Comparison of ENCODE assay signal across 12 cellular contexts in genomic region chr5:154513669-154514084, GRCh38. TPM values are rescaled to one million over a fixed set of nuclear protein-coding genes. Genes with fewer than 3 reads are reported as not detected.
A peak's percentile ranks its signal among the peaks of the same experiment; 100 is the strongest.
DNase-seq lines count a peak whose midpoint lies in the region; ATAC-seq and TF ChIP-seq lines count a peak whose summit lies in the region.
"Had no signal": no experiment of that assay in that cellular context is flagged by ENCODE, and none has a peak within 500 bp of the region (broad histone marks: within the 10 kb centered on the region; RNA-seq: fewer than 3 reads in every experiment).

No MANE protein-coding gene starts in this region.

- no peak overlapping the region for H2BK15ac ChIP-seq in mesendoderm (replicated peaks; ENCODE audit: low read depth)

- in situ Hi-C loops in astrocyte of the spinal cord (cut with HindIII; ENCODE audit: low sequenced_read_pairs): no loop called here

- H4K5ac ChIP-seq in mesendoderm (ENCODE audit: low read length): no peak overlapping the region

- peaks cover 0 to 9% (median 0%) of the 10 kb centered on the region in 11 experiments; a peak in 2 of 22 replicates for H3K27me3 ChIP-seq in BLaER1 treated with 17β-estradiol and CSF1 and Interleukin-3, amounts not matched to agents 10 nM and 100 nM
- H3K27me3 ChIP-seq in mesendoderm (ENCODE audit: insufficient read depth, low read length, poor library complexity): no peaks in the 10 kb centered on the region

- intact Hi-C loops in posterior vena cava (cut with DNase I) (no loop called here), lower leg skin (cut with DNase I; ENCODE audit: low total_unique reads) (no loop called here)

- no peak overlapping the region for H3K56ac ChIP-seq in mesendoderm (ENCODE audit: low read length)

- no peak for TF ChIP-seq POLR2A in lower leg skin (IDR thresholded peaks at IDR 0.05)

- H2BK5ac ChIP-seq in mesendoderm (ENCODE audit: low read length): no peak overlapping the region

- H4K20me1 ChIP-seq in BLaER1 treated with 17β-estradiol and CSF1 and Interleukin-3, amounts not matched to agents 10 nM and 100 nM: peaks cover 0 to 4% (median 0%) of the 10 kb centered on the region in 11 experiments; a peak in 2 of 22 replicates

- H3K36me3 ChIP-seq in BLaER1 treated with 17β-estradiol and CSF1 and Interleukin-3, amounts not matched to agents 10 nM and 100 nM: no peaks in the 10 kb centered on the region
- H3K36me3 ChIP-seq in mesendoderm (ENCODE audit: control insufficient read depth, insufficient read depth, low read length): no peaks in the 10 kb centered on the region
- H3K36me3 ChIP-seq: heart left ventricle had no signal

- no peak overlapping the region for H2BK120ac ChIP-seq in mesendoderm (ENCODE audit: low read depth, low read length)

- no peak overlapping the region for H3K27ac ChIP-seq in BLaER1 treated with 17β-estradiol and CSF1 and Interleukin-3, amounts not matched to agents 10 nM and 100 nM
- no peak overlapping the region for H3K27ac ChIP-seq in mesendoderm (ENCODE audit: low read depth, low read length)
- H3K27ac ChIP-seq: heart left ventricle had no signal

- H3K4me2 ChIP-seq in BLaER1 treated with 17β-estradiol and CSF1 and Interleukin-3, amounts not matched to agents 10 nM and 100 nM: peak overlapping the region; percentile 42 to 84 (median 59); a peak in 21 of 22 replicates
- no peak overlapping the region for H3K4me2 ChIP-seq in mesendoderm (ENCODE audit: low read length)

- no peaks in the 10 kb centered on the region for H3K9me3 ChIP-seq in BLaER1 treated with 17β-estradiol and CSF1 and Interleukin-3, amounts not matched to agents 10 nM and 100 nM (replicated peaks in 1 of 11)
- H3K9me3 ChIP-seq: heart left ventricle had no signal

- H4K8ac ChIP-seq in mesendoderm (ENCODE audit: low read depth, low read length): no peak overlapping the region

- ATAC-seq in GM19351 (IDR thresholded peaks at IDR 0.05; ENCODE audit: unreplicated experiment) (peak; percentile 42), HG03432 (IDR thresholded peaks at IDR 0.05; ENCODE audit: unreplicated experiment) (peak; percentile 59)
- ATAC-seq: heart left ventricle, T-cell had no signal

- no CpG with 5 or more reads among the region's 4 CpGs for WGBS in mesendoderm (ENCODE audit: extremely low coverage, insufficient coverage, low lambda C conversion rate)
- WGBS in lower leg skin, 2 donors: 44 to 56% methylated on average over 4 of the region's 4 CpGs

- DNase-seq in astrocyte of the spinal cord (ENCODE audit: low read depth, low spot score): peak; percentile 42
- no peak for DNase-seq in mesendoderm
- no peak for DNase-seq in posterior vena cava (ENCODE audit: low spot score)
- DNase-seq in lower leg skin (ENCODE audit: low spot score in 2 of 2): no peak
- DNase-seq in RKO (ENCODE audit: low spot score): no peak
- DNase-seq: heart left ventricle, NCI-H510A treated with DMSO at 0.1 percent for 48 hours, T-cell had no signal

- no peak overlapping the region for H3K4ac ChIP-seq in mesendoderm (ENCODE audit: low read depth, low read length)

- no peaks in the 10 kb centered on the region for H3K79me1 ChIP-seq in mesendoderm (ENCODE audit: low read length)

- no peak overlapping the region for H3K9ac ChIP-seq in BLaER1 treated with 17β-estradiol and CSF1 and Interleukin-3, amounts not matched to agents 10 nM and 100 nM
- no peak overlapping the region for H3K9ac ChIP-seq in mesendoderm (ENCODE audit: low read length)

- no peak overlapping the region for H2AK5ac ChIP-seq in mesendoderm (ENCODE audit: low read length)

- no peak overlapping the region for H3K18ac ChIP-seq in mesendoderm (ENCODE audit: low read length)

- TF ChIP-seq CTCF in astrocyte of the spinal cord (IDR thresholded peaks at IDR 0.05; ENCODE audit: low read depth, low read length) (no peak), lower leg skin (IDR thresholded peaks at IDR 0.05) (no peak)

- H3K79me2 ChIP-seq in mesendoderm (ENCODE audit: control insufficient read depth, insufficient read depth, low read length): no peaks in the 10 kb centered on the region

- no peak overlapping the region for H3K4me3 ChIP-seq in BLaER1 treated with 17β-estradiol and CSF1 and Interleukin-3, amounts not matched to agents 10 nM and 100 nM
- H3K4me3 ChIP-seq in astrocyte of the spinal cord (ENCODE audit: low read depth, low read length) (no peak overlapping the region), mesendoderm (ENCODE audit: low read length) (no peak overlapping the region), lower leg skin (ENCODE audit: low read depth, poor library complexity, severe bottlenecking) (no peak overlapping the region)
- H3K4me3 ChIP-seq: heart left ventricle had no signal

- H3K23ac ChIP-seq in mesendoderm (ENCODE audit: low read length): no peak overlapping the region

- H3K4me1 ChIP-seq in BLaER1 treated with 17β-estradiol and CSF1 and Interleukin-3, amounts not matched to agents 10 nM and 100 nM: peaks cover 26 to 79% (median 48%) of the 10 kb centered on the region in 10 experiments
- H3K4me1 ChIP-seq in mesendoderm (ENCODE audit: control insufficient read depth, low read depth, low read length): peaks cover 10% of the 10 kb centered on the region
- H3K4me1 ChIP-seq: heart left ventricle had no signal

RNA-seq across cellular contexts. Expression of gene HAND1, which starts 35.6 kb away (rescaled TPM):
- polyA plus RNA-seq in mesendoderm (2013, experiment 1 of 2): 0.94 TPM
- 0.81 TPM for polyA plus RNA-seq in mesendoderm (2013, experiment 2 of 2)
- total RNA-seq in posterior vena cava (not detected), lower leg skin (not detected)
- total RNA-seq: pulmonary artery endothelial cell, T-cell had no signal
